Comparison of ENCODE assay signal across 1 cellular context in the genomic region with DNA sequence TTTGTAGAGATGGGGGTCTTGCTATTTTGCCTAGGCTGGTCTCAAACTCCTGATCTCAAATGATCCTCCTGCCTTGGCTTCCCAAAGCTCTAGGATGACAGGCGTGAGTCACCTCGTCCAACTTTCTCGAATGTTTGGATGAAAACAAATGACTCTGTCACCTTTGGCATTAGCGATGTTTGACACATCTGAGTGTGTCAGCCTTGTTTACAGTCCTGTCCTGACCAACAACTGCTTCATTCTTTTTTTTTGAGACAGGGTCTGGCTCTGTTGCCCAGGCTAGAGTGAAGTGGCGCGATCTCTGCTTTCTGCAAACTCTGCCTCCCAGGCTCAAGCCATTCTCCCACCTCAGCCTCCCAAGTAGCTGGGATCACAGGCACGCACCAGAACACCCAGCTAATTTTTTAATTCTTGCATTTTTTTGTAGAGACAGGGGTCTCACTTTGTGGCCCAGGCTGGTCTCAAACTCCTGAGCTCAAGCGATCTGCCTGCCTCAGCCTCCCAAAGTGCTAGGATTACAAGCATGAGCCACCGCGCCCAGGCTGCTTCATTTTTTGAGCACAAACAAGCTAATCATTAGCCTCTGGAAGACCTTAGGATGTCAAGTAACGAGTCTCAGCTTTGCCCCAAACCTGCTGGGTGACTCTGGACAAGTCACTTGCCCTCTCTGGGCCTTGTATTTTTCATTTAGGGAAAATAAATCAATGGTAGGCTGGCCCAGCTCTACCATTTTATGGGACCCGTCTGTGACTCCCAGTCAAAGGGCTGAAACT.
TF ChIP-seq lines count a peak whose summit lies in the region.

No MANE protein-coding gene starts in this region.

TF ChIP-seq in K562, 482 proteins besides CTCF, POLR2A, EP300 and RAD21:
- peak; percentile 38 for TF ChIP-seq ZFP36 (IDR thresholded peaks at IDR 0.05; ENCODE audit: low read depth, low read length, partially characterized antibody)
- TF ChIP-seq, protein P1, sequence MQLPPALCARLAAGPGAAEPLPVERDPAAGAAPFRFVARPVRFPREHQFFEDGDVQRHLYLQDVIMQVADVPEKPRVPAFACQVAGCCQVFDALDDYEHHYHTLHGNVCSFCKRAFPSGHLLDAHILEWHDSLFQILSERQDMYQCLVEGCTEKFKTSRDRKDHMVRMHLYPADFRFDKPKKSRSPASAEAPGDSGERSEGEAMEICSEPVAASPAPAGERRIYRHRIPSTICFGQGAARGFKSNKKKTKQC (CRISPR knock-in tag; IDR thresholded peaks at IDR 0.05), result no peak
- TF ChIP-seq ZNF121 (CRISPR knock-in tag; conservative IDR thresholded peaks at IDR 0.05), result peak; percentile 62; the same call in 1 of the 2 replicates
- TF ChIP-seq RBM25 (IDR thresholded peaks at IDR 0.05; ENCODE audit: low read depth, low read length, severe bottlenecking), result peak; percentile 33
